ENCODE assay signal across 8 cellular contexts in genomic region chr12:6363330-6364036, GRCh38. TPM values are rescaled to one million over a fixed set of nuclear protein-coding genes. Genes with fewer than 3 reads are reported as not detected.
DNase-seq lines count a peak whose midpoint lies in the region; ATAC-seq lines count a peak whose summit lies in the region.

No MANE protein-coding gene starts in this region.

- H3K36me3 Mint-ChIP-seq in activated CD8-positive, alpha-beta T cell treated with anti-CD3 and anti-CD28 coated beads, Interleukin-2, amount 10 ng/mL, durations not matched to agents 7 days and 5 days (ENCODE audit: low read depth), result no peaks in the 10 kb centered on the region

- peak overlapping the region; percentile 84 for H3K27ac Mint-ChIP-seq in activated CD8-positive, alpha-beta T cell treated with anti-CD3 and anti-CD28 coated beads, Interleukin-2, amount 10 ng/mL, durations not matched to agents 7 days and 5 days

- H3K27ac ChIP-seq in effector memory CD4-positive, alpha-beta T cell (ENCODE audit: insufficient read depth, low read length, poor library complexity, severe bottlenecking), result peak overlapping the region; percentile 75

- POLR2A ChIA-PET in activated CD8-positive, alpha-beta T cell treated with anti-CD3 and anti-CD28 coated beads, Interleukin-2, amount 10 ng/mL, durations not matched to agents 7 days and 5 days (lab: Charles Lee), result interaction anchor here (0.6 to 1.7 kb wide), 12 partner anchors 11 to 326 kb away, joined by 3 to 12 read pairs (median 4); partner anchors contain the start of gene TNFRSF1A

- no peaks in the 10 kb centered on the region for H3K27me3 Mint-ChIP-seq in activated CD8-positive, alpha-beta T cell treated with anti-CD3 and anti-CD28 coated beads, Interleukin-2, amount 10 ng/mL, durations not matched to agents 7 days and 5 days (ENCODE audit: low read depth)

- ATAC-seq in activated CD8-positive, alpha-beta T cell treated with anti-CD3 and anti-CD28 coated beads, Interleukin-2, amount 10 ng/mL, durations not matched to agents 7 days and 5 days, result peak; percentile 89
- no peak for ATAC-seq in GM21717 (IDR thresholded peaks at IDR 0.05; ENCODE audit: unreplicated experiment)
- ATAC-seq in GM19455 (IDR thresholded peaks at IDR 0.05; ENCODE audit: unreplicated experiment), result no peak

- no peaks in the 10 kb centered on the region for H3K9me3 ChIP-seq in MG63
- no peaks in the 10 kb centered on the region for H3K9me3 ChIP-seq in effector memory CD4-positive, alpha-beta T cell (ENCODE audit: control insufficient read depth, low read length)
- no peaks in the 10 kb centered on the region for H3K9me3 ChIP-seq in mononuclear cell (ENCODE audit: low read depth, low read length)

- H3K4me3 Mint-ChIP-seq in activated CD8-positive, alpha-beta T cell treated with anti-CD3 and anti-CD28 coated beads, Interleukin-2, amount 10 ng/mL, durations not matched to agents 7 days and 5 days, result peak overlapping the region; percentile 77

- H3K9me3 Mint-ChIP-seq in activated CD8-positive, alpha-beta T cell treated with anti-CD3 and anti-CD28 coated beads, Interleukin-2, amount 10 ng/mL, durations not matched to agents 7 days and 5 days (ENCODE audit: insufficient read depth), result no peaks in the 10 kb centered on the region

- peak; percentile 71 for DNase-seq in COLO829 (ENCODE audit: low spot score)
- DNase-seq in MG63, result peak; percentile 52
- peak; percentile 70 for DNase-seq in activated CD8-positive, alpha-beta T cell treated with anti-CD3 and anti-CD28 coated beads, Interleukin-2, amount 10 ng/mL, durations not matched to agents 7 days and 5 days
- DNase-seq in effector memory CD4-positive, alpha-beta T cell, result peak; percentile 49 to 62 (median 53)
- DNase-seq in stimulated activated CD8-positive, alpha-beta memory T cell treated with anti-CD3 and anti-CD28 coated beads, Interleukin-7, amount 100 ng/mL, for 4 hours (ENCODE audit: low read depth in 2 of 2), result peak; percentile 35 to 74

- H3K4me3 ChIP-seq in MG63 (no peak overlapping the region), mononuclear cell (ENCODE audit: low read length) (peak overlapping the region; percentile 61)
- peak overlapping the region; percentile 80 for H3K4me3 ChIP-seq in effector memory CD4-positive, alpha-beta T cell (ENCODE audit: insufficient read depth, low read depth, low read length, poor library complexity, severe bottlenecking)

- CTCF ChIA-PET in activated CD8-positive, alpha-beta T cell treated with anti-CD3 and anti-CD28 coated beads, Interleukin-2, amount 10 ng/mL, durations not matched to agents 7 days and 5 days (lab: Charles Lee), result interaction anchor here (0.9 to 7.3 kb wide), 5 partner anchors 17 to 103 kb away, joined by 3 to 176 read pairs (median 9); no protein-coding TSS in a partner anchor

- peaks cover 39% of the 10 kb centered on the region for H3K4me1 Mint-ChIP-seq in activated CD8-positive, alpha-beta T cell treated with anti-CD3 and anti-CD28 coated beads, Interleukin-2, amount 10 ng/mL, durations not matched to agents 7 days and 5 days (ENCODE audit: low read depth)

- H3K4me1 ChIP-seq in effector memory CD4-positive, alpha-beta T cell (ENCODE audit: control insufficient read depth, insufficient read depth, low read length, poor library complexity, severe bottlenecking), result peaks cover 16% of the 10 kb centered on the region
- peaks cover 60% of the 10 kb centered on the region for H3K4me1 ChIP-seq in mononuclear cell (ENCODE audit: insufficient read depth, low read length)

- H3K36me3 ChIP-seq in MG63, result no peaks in the 10 kb centered on the region
- H3K36me3 ChIP-seq in effector memory CD4-positive, alpha-beta T cell (ENCODE audit: control insufficient read depth, insufficient read depth, low read length), result no peaks in the 10 kb centered on the region

- H3K27me3 ChIP-seq in MG63, result no peaks in the 10 kb centered on the region
- no peaks in the 10 kb centered on the region for H3K27me3 ChIP-seq in effector memory CD4-positive, alpha-beta T cell (replicated peaks; ENCODE audit: control insufficient read depth, insufficient read depth, low read length, poor library complexity, severe bottlenecking)
- H3K27me3 ChIP-seq in mononuclear cell (ENCODE audit: insufficient read depth, low read length), result no peaks in the 10 kb centered on the region

RNA-seq across cellular contexts. Expression of gene SCNN1A, which starts 11.9 kb away (rescaled TPM):
- 0.07 and 0.66 TPM in 2 replicates for total RNA-seq in MG63 (2014; rRNA removed; shearing (Covaris generic); ENCODE audit: low replicate concordance)
- 1 to 10 TPM in 1 of 2 experiments, under 1 TPM in 1; 0.47 to 1.5 TPM for total RNA-seq in activated CD8-positive, alpha-beta T cell treated with anti-CD3 and anti-CD28 coated beads, Interleukin-2, amount 10 ng/mL, durations not matched to agents 7 days and 5 days
- total RNA-seq in mononuclear cell, result 1.2 TPM

RNA-seq across cellular contexts. Expression of gene LTBR, which starts 20.5 kb away (rescaled TPM):
- 35.0 and 61.5 TPM in 2 replicates for total RNA-seq in MG63 (2014; rRNA removed; shearing (Covaris generic); ENCODE audit: low replicate concordance)
- under 1 TPM in 1 of 2 experiments, not detected in 1; 0.34 TPM for total RNA-seq in activated CD8-positive, alpha-beta T cell treated with anti-CD3 and anti-CD28 coated beads, Interleukin-2, amount 10 ng/mL, durations not matched to agents 7 days and 5 days
- total RNA-seq in mononuclear cell, result 29.8 TPM

RNA-seq across cellular contexts. Expression of gene TNFRSF1A, which starts 21.6 kb away (rescaled TPM):
- total RNA-seq in MG63 (2014; rRNA removed; shearing (Covaris generic); ENCODE audit: low replicate concordance), result 181 and 208 TPM in 2 replicates
- 10 to 100 TPM; 58.8 to 63.4 TPM for total RNA-seq in activated CD8-positive, alpha-beta T cell treated with anti-CD3 and anti-CD28 coated beads, Interleukin-2, amount 10 ng/mL, durations not matched to agents 7 days and 5 days
- total RNA-seq in mononuclear cell, result 75.2 TPM

RNA-seq across cellular contexts. Expression of gene PLEKHG6, which starts 53.0 kb away (rescaled TPM):
- not detected in 2 replicates for total RNA-seq in MG63 (2014; rRNA removed; shearing (Covaris generic); ENCODE audit: low replicate concordance)
- total RNA-seq in activated CD8-positive, alpha-beta T cell treated with anti-CD3 and anti-CD28 coated beads, Interleukin-2, amount 10 ng/mL, durations not matched to agents 7 days and 5 days, result under 1 TPM in 1 of 2 experiments, not detected in 1; 0.47 TPM
- not detected for total RNA-seq in mononuclear cell

Comparison
In these comparisons a context has a peak if more than half of its experiments do, and no peak if none do; other contexts are left out.
1. RNA of gene LTBR, which starts 20.5 kb away (total RNA-seq): 35.0 to 61.5 TPM in MG63 and 29.8 TPM in mononuclear cell (single experiment); 0.34 TPM in activated CD8-positive, alpha-beta T cell treated with anti-CD3 and anti-CD28 coated beads, Interleukin-2, amount 10 ng/mL, durations not matched to agents 7 days and 5 days; every median in the first group is over 10 times any median in the second.
2. Peak in every context shown above with its lines, with median percentiles within 50 percentile points of each other: DNase-seq.